Comparison of ENCODE assay signal across 17 cellular contexts in the genomic region with DNA sequence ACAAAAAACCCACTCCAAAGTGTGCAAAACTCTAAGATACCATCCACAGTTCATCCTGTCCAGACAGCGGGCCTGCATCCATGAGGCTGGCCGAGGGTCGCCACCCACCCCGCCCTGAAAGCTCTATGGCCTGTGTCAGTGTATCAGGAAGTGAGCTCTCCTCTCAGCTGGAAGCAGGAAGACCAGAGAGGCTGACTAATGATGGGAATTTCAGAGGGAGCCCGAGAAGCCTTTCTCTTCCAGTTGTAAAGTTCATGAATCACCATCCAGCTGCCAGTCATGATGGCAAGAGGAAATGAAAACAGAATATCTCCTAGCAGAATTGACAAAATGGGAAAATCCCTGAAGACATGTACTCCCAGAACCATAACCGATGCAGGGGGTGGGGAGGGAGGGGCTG.
DNase-seq lines count a peak whose midpoint lies in the region; ATAC-seq and TF ChIP-seq lines count a peak whose summit lies in the region.
"Had no signal": no experiment of that assay in that cellular context is flagged by ENCODE, and none has a peak within 500 bp of the region (broad histone marks: within the 10 kb centered on the region; RNA-seq: fewer than 3 reads in every experiment).

No MANE protein-coding gene starts in this region.

- intact Hi-C loops in MCF 10A (cut with micrococcal nuclease): no loop called here
- intact Hi-C loops in breast epithelium (cut with DNase I; ENCODE audit: low total_unique reads): no loop called here
- intact Hi-C loops in aorta (cut with DNase I): loop anchor here in 1 of 2 donors (10.0 kb wide), 1 partner anchor 242 kb away; no protein-coding TSS in a partner anchor

- H3K36me3 ChIP-seq in breast epithelium (no peaks in the 10 kb centered on the region), aorta (ENCODE audit: control insufficient read depth in 1 of 2, insufficient read depth in 2 of 2, low read length in 1 of 2) (no peaks in the 10 kb centered on the region)

- CTCF ChIA-PET in MCF 10A (lab: Yijun Ruan, JAX): no interaction called here

- no peak overlapping the region for H3K4me3 Mint-ChIP-seq in MCF 10A (ENCODE audit: unreplicated experiment)

- WGBS in aorta, 2 donors: 61 to 70% methylated on average over 6 of the region's 6 CpGs

- H3K9me3 ChIP-seq in breast epithelium (no peaks in the 10 kb centered on the region), aorta (ENCODE audit: control insufficient read depth, low read length) (no peaks in the 10 kb centered on the region)

- H3K4me3 ChIP-seq in breast epithelium (no peak overlapping the region), aorta (ENCODE audit: low read length in 2 of 2) (no peak overlapping the region)

- no peaks in the 10 kb centered on the region for H3K27me3 ChIP-seq in breast epithelium
- no peaks in the 10 kb centered on the region for H3K27me3 ChIP-seq in aorta (ENCODE audit: control insufficient read depth in 1 of 2, insufficient read depth in 2 of 2, low read length in 1 of 2)

- H3K27ac Mint-ChIP-seq in MCF 10A (ENCODE audit: low read depth, unreplicated experiment): no peak overlapping the region
- H3K27ac Mint-ChIP-seq: activated naive CD4-positive, alpha-beta T cell treated with anti-CD3 and anti-CD28 coated beads, Interleukin-2, amount 50 U/mL, for 72 hours had no signal

- H3K27ac ChIP-seq in breast epithelium (no peak overlapping the region), aorta (ENCODE audit: low read depth in 1 of 2, low read length in 2 of 2) (no peak overlapping the region)
- H3K27ac ChIP-seq: KMS-11, parathyroid adenoma had no signal

- H3K27me3 Mint-ChIP-seq in MCF 10A (ENCODE audit: insufficient read depth, unreplicated experiment): peaks cover 9% of the 10 kb centered on the region

- no peaks in the 10 kb centered on the region for H3K36me3 Mint-ChIP-seq in MCF 10A (ENCODE audit: insufficient read depth, unreplicated experiment)
- H3K36me3 Mint-ChIP-seq: activated naive CD4-positive, alpha-beta T cell treated with anti-CD3 and anti-CD28 coated beads, Interleukin-2, amount 50 U/mL, for 72 hours had no signal

- TF ChIP-seq POLR2A in breast epithelium (IDR thresholded peaks at IDR 0.05): no peak

- DNase-seq in MCF 10A (ENCODE audit: unreplicated experiment) (peak; percentile 51), breast epithelium (ENCODE audit: low spot score in 2 of 2) (no peak), astrocyte of the hippocampus (ENCODE audit: low read depth, low spot score) (peak; percentile 71), hepatic stellate cell (ENCODE audit: low spot score) (peak; percentile 37), CD1c-positive myeloid dendritic cell (ENCODE audit: extremely low spot score) (no peak), aorta (no peak), HuH-7 (ENCODE audit: low spot score) (no peak)
- DNase-seq: activated CD4-positive, alpha-beta T cell treated with anti-CD3 and anti-CD28 coated beads, Interleukin-2, amount 50 U/mL, for 1 hour; AML-193; GOT3; kidney; NCI-H524; stimulated activated CD4-positive, alpha-beta T cell treated with anti-CD3 and anti-CD28 coated beads, Interleukin-2, amount 100 ng/mL, for 48 hours had no signal

- TF ChIP-seq CTCF in MCF 10A (IDR thresholded peaks at IDR 0.05; ENCODE audit: unreplicated experiment) (no peak), breast epithelium (IDR thresholded peaks at IDR 0.05) (no peak)

- no peaks in the 10 kb centered on the region for H3K9me3 Mint-ChIP-seq in MCF 10A (ENCODE audit: unreplicated experiment)
- H3K9me3 Mint-ChIP-seq: activated naive CD4-positive, alpha-beta T cell treated with anti-CD3 and anti-CD28 coated beads, Interleukin-2, amount 50 U/mL, for 72 hours had no signal

- no TSS peak for BruUV-seq in MCF 10A (replicated peaks; lab: Mats Ljungman, UMichigan)

- H3K4me1 Mint-ChIP-seq in MCF 10A (ENCODE audit: insufficient read depth, unreplicated experiment): no peaks in the 10 kb centered on the region

- no peak for ATAC-seq in HG02884 (IDR thresholded peaks at IDR 0.05; ENCODE audit: unreplicated experiment)
- ATAC-seq in aorta (ENCODE audit: low FRiP score): no peak
- ATAC-seq: activated naive CD4-positive, alpha-beta T cell treated with anti-CD3 and anti-CD28 coated beads, Interleukin-2, amount 50 U/mL, for 72 hours had no signal

- POLR2A ChIA-PET in MCF 10A (lab: Yijun Ruan, JAX): no interaction called here

- H3K4me1 ChIP-seq in breast epithelium: no peaks in the 10 kb centered on the region
- H3K4me1 ChIP-seq in aorta (ENCODE audit: control insufficient read depth in 1 of 2, insufficient read depth in 2 of 2, low read length in 2 of 2): no peaks in the 10 kb centered on the region
- H3K4me1 ChIP-seq: parathyroid adenoma had no signal

Comparison
In these comparisons a context has a peak if more than half of its experiments do, and no peak if none do; other contexts are left out.
1. DNase-seq: peak in MCF 10A (single experiment), astrocyte of the hippocampus (single experiment) and hepatic stellate cell (single experiment); none in breast epithelium (0 of 2), CD1c-positive myeloid dendritic cell (single experiment), aorta (0 of 2) and HuH-7 (single experiment).